1 cellular context compared by ENCODE assay signal in genomic region chr6:83921315-83921714, GRCh38.
TF ChIP-seq lines count a peak whose summit lies in the region.

No MANE protein-coding gene starts in this region.

TF ChIP-seq in WTC11, 78 proteins besides CTCF, POLR2A, EP300 and RAD21 (continued from another document):
- TF ChIP-seq ZNF425 (CRISPR knock-in tag; conservative IDR thresholded peaks at IDR 0.05) (no peak), OVOL2 (CRISPR knock-in tag; IDR thresholded peaks at IDR 0.05; ENCODE audit: borderline replicate concordance) (no peak)
